In genomic region chr17:56594528-56595418, GRCh38 we compare ENCODE assay signal across 1 cellular context.
TF ChIP-seq lines count a peak whose summit lies in the region.

No MANE protein-coding gene starts in this region.

TF ChIP-seq in A549, 52 proteins besides CTCF, POLR2A, EP300 and RAD21 (continued from another document):
- TF ChIP-seq E2F6 (IDR thresholded peaks at IDR 0.05; ENCODE audit: borderline replicate concordance, low read depth): 0 out of 2 replicates have a peak, but pooled peaks have one; percentile 19
